Comparison of ENCODE assay signal across 21 cellular contexts in the genomic region with DNA sequence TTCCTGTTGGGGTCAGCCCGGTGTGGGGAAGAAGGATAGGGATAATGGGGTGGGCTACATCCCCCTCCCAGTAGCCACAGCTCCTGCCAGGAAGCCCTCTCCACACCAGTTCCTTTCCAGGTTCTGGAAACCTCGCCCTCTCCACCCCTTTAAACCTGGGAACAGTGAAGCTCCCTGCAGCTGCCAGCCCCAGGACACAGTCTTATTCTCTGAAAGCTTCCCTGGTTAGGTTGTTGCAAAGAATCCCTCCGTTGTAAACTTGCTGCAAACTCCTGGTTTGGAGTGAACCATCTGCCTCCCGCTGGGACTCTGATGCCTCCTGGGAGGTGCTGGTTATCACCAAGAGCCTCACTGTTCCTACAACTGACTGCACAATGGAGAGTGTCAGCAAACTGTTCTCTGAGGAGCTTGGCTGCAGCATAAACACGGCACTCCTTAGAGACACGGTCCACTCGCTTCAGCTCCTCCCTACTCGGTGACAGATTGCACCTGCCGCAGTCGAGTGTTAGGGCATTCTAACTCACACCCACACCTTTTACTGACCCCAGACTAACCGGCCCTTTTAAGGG.
DNase-seq lines count a peak whose midpoint lies in the region; ATAC-seq lines count a peak whose summit lies in the region.
"Had no signal": no experiment of that assay in that cellular context is flagged by ENCODE, and none has a peak within 500 bp of the region (broad histone marks: within the 10 kb centered on the region; RNA-seq: fewer than 3 reads in every experiment).

No MANE protein-coding gene starts in this region.

- intact Hi-C loops in cardiac septum (cut with DNase I) (no loop called here), left ventricle myocardium superior (cut with micrococcal nuclease) (no loop called here)

- H3K4ac ChIP-seq in mesendoderm (ENCODE audit: low read depth, low read length): no peak overlapping the region

- no peak overlapping the region for H2BK15ac ChIP-seq in mesendoderm (replicated peaks; ENCODE audit: low read depth)

- no peaks in the 10 kb centered on the region for H3K79me1 ChIP-seq in mesendoderm (ENCODE audit: low read length)

- no peak overlapping the region for H3K9ac ChIP-seq in mesendoderm (ENCODE audit: low read length)

- ATAC-seq in left ventricle myocardium superior (no peak), GM21515 (IDR thresholded peaks at IDR 0.05; ENCODE audit: unreplicated experiment) (no peak), GM21423 (IDR thresholded peaks at IDR 0.05; ENCODE audit: unreplicated experiment) (no peak), GM18517 (IDR thresholded peaks at IDR 0.05; ENCODE audit: unreplicated experiment) (no peak)
- ATAC-seq: sciatic nerve had no signal

- no peak overlapping the region for H4K8ac ChIP-seq in mesendoderm (ENCODE audit: low read depth, low read length)

- no peaks in the 10 kb centered on the region for H3K36me3 ChIP-seq in mesendoderm (ENCODE audit: control insufficient read depth, insufficient read depth, low read length)
- H3K36me3 ChIP-seq: cardiac muscle cell, ovary had no signal

- no CpG with 5 or more reads among the region's 11 CpGs for WGBS in mesendoderm (ENCODE audit: extremely low coverage, insufficient coverage, low lambda C conversion rate)

- H3K79me2 ChIP-seq in mesendoderm (ENCODE audit: control insufficient read depth, insufficient read depth, low read length): no peaks in the 10 kb centered on the region

- no peak overlapping the region for H3K18ac ChIP-seq in mesendoderm (ENCODE audit: low read length)

- no peak overlapping the region for H3K4me3 ChIP-seq in mesendoderm (ENCODE audit: low read length)
- H3K4me3 ChIP-seq: cardiac muscle cell, ovary had no signal

- no peak overlapping the region for H3K4me2 ChIP-seq in mesendoderm (ENCODE audit: low read length)

- no peak overlapping the region for H2BK5ac ChIP-seq in mesendoderm (ENCODE audit: low read length)

- peak overlapping the region; percentile 9 for H3K56ac ChIP-seq in mesendoderm (ENCODE audit: low read length)

- no peak overlapping the region for H3K27ac ChIP-seq in mesendoderm (ENCODE audit: low read depth, low read length)
- H3K27ac ChIP-seq: cardiac muscle cell, ovary had no signal

- DNase-seq in cardiac septum (ENCODE audit: low spot score) (peak; percentile 54), left ventricle myocardium superior (no peak), SW480 (ENCODE audit: low spot score) (peak; percentile 50), mesendoderm (peak; percentile 42), NCI-H774 (lab: John Stamatoyannopoulos, UW) (no peak)
- DNase-seq: C1 segment of cervical spinal cord, dermis blood vessel endothelial cell, foreskin fibroblast, GDM1, GOT3, IMR-90, mammary epithelial cell, NCI-H1436, OCI-M1, ovary, SHP77 treated with DMSO at 0.1 percent for 48 hours had no signal

- no peak overlapping the region for H3K23ac ChIP-seq in mesendoderm (ENCODE audit: low read length)

- no peak overlapping the region for H2AK5ac ChIP-seq in mesendoderm (ENCODE audit: low read length)

- no peak overlapping the region for H4K5ac ChIP-seq in mesendoderm (ENCODE audit: low read length)

- H3K4me1 ChIP-seq in mesendoderm (ENCODE audit: control insufficient read depth, low read depth, low read length): peaks cover 6% of the 10 kb centered on the region

- no peak overlapping the region for H2BK120ac ChIP-seq in mesendoderm (ENCODE audit: low read depth, low read length)

- no peaks in the 10 kb centered on the region for H3K27me3 ChIP-seq in mesendoderm (ENCODE audit: insufficient read depth, low read length, poor library complexity)
- H3K27me3 ChIP-seq: cardiac muscle cell, ovary had no signal

Comparison
In these comparisons a context has a peak if more than half of its experiments do, and no peak if none do; other contexts are left out.
1. DNase-seq: peak in cardiac septum (single experiment), SW480 (single experiment) and mesendoderm (single experiment); none in left ventricle myocardium superior (single experiment) and NCI-H774 (single experiment).